ENCODE assay signal across 8 cellular contexts in the genomic region with DNA sequence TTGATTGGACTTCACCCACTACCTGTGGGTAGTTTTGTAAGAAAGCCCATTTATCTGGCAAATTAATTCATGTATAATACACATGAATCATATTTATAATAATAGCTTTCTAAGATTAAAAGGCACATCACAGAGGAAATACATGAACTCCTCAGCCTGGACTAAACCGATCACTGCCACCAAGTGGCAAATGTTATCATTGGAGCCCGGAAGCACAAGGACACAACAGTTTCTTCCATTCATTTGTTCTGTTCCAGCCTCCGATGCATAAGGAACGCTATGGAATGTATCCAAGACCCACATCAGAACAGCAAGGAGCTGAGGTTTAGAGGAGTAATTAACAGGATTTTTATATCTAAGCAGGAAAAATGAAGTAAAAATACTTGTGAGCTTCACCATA. TPM values are rescaled to one million over a fixed set of nuclear protein-coding genes. Genes with fewer than 3 reads are reported as not detected.
DNase-seq lines count a peak whose midpoint lies in the region; ATAC-seq, FAIRE-seq and TF ChIP-seq lines count a peak whose summit lies in the region.

No MANE protein-coding gene starts in this region.

- no peak for TF ChIP-seq POLR2A in H54 (IDR thresholded peaks at IDR 0.05; ENCODE audit: low read depth, low read length)

- DNase-seq in CD1c-positive myeloid dendritic cell (ENCODE audit: extremely low spot score): peak; percentile 43
- DNase-seq in SW480 (ENCODE audit: low spot score): peak; percentile 14
- DNase-seq in right cardiac atrium: peak in 1 of 3 donors; percentile 31
- DNase-seq in type B pancreatic cell (ENCODE audit: extremely low spot score, unreplicated experiment): no peak
- no peak for DNase-seq in H54 (ENCODE audit: insufficient read length, low spot score)
- no peak for DNase-seq in NCI-H187 (lab: John Stamatoyannopoulos, UW)

- no peak overlapping the region for H3K27ac Mint-ChIP-seq in type B pancreatic cell

- peak; percentile 84 for ATAC-seq in GM18511 (IDR thresholded peaks at IDR 0.05; ENCODE audit: unreplicated experiment)
- ATAC-seq in HG03342 (IDR thresholded peaks at IDR 0.05; ENCODE audit: unreplicated experiment): peak; percentile 75
- peak; percentile 32 to 74 for ATAC-seq in right cardiac atrium

- H3K4me1 Mint-ChIP-seq in type B pancreatic cell (ENCODE audit: unreplicated experiment): peaks cover 11% of the 10 kb centered on the region

- H3K4me3 Mint-ChIP-seq in type B pancreatic cell: no peak overlapping the region

- no peak overlapping the region for H3K27ac ChIP-seq in right cardiac atrium (ENCODE audit: low read length)

- WGBS in right cardiac atrium: 7% methylated on average over 4 of the region's 4 CpGs

- H3K4me1 ChIP-seq in right cardiac atrium (ENCODE audit: control insufficient read depth, insufficient read depth, low read length): no peaks in the 10 kb centered on the region

- H3K27me3 Mint-ChIP-seq in type B pancreatic cell: no peaks in the 10 kb centered on the region

- H3K9me3 Mint-ChIP-seq in type B pancreatic cell: no peaks in the 10 kb centered on the region

- no peak overlapping the region for H3K4me3 ChIP-seq in right cardiac atrium (ENCODE audit: low read length)

- H3K9me3 ChIP-seq in right cardiac atrium (ENCODE audit: control insufficient read depth, low read length): no peaks in the 10 kb centered on the region

- no peak for FAIRE-seq in H54 (lab: Jason Lieb, UNC)

- no peaks in the 10 kb centered on the region for H3K27me3 ChIP-seq in right cardiac atrium (ENCODE audit: control insufficient read depth, insufficient read depth)

- no peaks in the 10 kb centered on the region for H3K36me3 Mint-ChIP-seq in type B pancreatic cell

- peak; percentile 63 for TF ChIP-seq CTCF in type B pancreatic cell (conservative IDR thresholded peaks at IDR 0.05)

- intact Hi-C loops in right cardiac atrium (cut with DNase I): loop anchor here in 1 of 4 donors (5.0 kb wide), 1 partner anchor 213 kb away; no protein-coding TSS in a partner anchor

RNA-seq across cellular contexts. Expression of a gene that starts 13.9 kb away (rescaled TPM):
- total RNA-seq in right cardiac atrium: 1 to 10 TPM; 1.0 to 1.8 (median 1.1) TPM
- polyA plus RNA-seq in right cardiac atrium: 0.07 TPM
- 0.40 and 1.0 TPM in 2 replicates for total RNA-seq in type B pancreatic cell (ENCODE audit: low replicate concordance)

Comparison
In these comparisons a context has a peak if more than half of its experiments do, and no peak if none do; other contexts are left out.
1. DNase-seq: peak in CD1c-positive myeloid dendritic cell (single experiment) and SW480 (single experiment); none in type B pancreatic cell (single experiment), H54 (single experiment) and NCI-H187 (0 of 2).
2. Peak in every context shown above with its lines, with median percentiles within 50 percentile points of each other: ATAC-seq.